ENCODE assay signal across 8 cellular contexts in the genomic region with DNA sequence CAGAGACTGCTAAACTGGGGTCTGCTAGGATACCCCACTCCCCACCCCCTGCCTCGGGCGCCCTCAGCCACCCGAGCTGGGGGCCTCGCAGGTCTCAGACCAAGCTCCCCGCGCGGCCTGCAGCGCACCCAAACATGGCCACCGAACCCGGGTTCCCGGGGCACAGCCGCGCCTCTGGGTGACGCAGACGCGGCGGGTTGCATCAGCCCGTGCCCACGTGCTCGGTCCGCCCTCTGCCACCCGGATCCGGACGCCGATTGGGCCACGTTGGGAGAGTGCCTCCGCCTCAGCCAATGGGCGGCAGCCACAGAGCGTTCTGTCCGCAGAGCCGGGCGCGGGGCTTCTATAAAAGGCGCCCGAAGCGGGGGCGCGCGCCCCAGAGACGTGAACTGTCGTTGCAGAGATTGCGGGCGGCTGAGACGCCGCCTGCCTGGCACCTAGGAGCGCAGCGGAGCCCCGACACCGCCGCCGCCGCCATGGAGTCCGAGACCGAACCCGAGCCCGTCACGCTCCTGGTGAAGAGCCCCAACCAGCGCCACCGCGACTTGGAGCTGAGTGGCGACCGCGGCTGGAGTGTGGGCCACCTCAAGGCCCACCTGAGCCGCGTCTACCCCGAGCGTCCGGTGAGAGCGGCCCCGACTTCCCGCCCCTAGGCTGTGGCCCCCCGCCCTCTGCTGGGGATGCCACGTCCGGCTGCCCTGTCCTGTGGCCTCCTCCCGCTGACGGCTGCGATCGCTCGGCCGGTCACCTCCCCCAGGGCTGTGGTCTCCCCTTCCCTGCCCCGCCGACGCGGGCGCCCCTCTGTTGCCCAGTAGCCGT. TPM values are rescaled to one million over a fixed set of nuclear protein-coding genes. Genes with fewer than 3 reads are reported as not detected.
A peak's percentile ranks its signal among the peaks of the same experiment; 100 is the strongest.
DNase-seq lines count a peak whose midpoint lies in the region; ATAC-seq and TF ChIP-seq lines count a peak whose summit lies in the region.

A gene with protein sequence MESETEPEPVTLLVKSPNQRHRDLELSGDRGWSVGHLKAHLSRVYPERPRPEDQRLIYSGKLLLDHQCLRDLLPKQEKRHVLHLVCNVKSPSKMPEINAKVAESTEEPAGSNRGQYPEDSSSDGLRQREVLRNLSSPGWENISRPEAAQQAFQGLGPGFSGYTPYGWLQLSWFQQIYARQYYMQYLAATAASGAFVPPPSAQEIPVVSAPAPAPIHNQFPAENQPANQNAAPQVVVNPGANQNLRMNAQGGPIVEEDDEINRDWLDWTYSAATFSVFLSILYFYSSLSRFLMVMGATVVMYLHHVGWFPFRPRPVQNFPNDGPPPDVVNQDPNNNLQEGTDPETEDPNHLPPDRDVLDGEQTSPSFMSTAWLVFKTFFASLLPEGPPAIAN (plus strand): TSS at position 374 of the 819 bp plus-strand sequence. CDS start 103 bp downstream, at position 477.

- intact Hi-C loops in Caco-2 (cut with micrococcal nuclease; ENCODE audit: unreplicated experiment) = loop anchor here (1.0 kb wide), 2 partner anchors 10 to 61 kb away; no protein-coding TSS in a partner anchor

- peaks cover 63% of the 10 kb centered on the region for H3K36me3 Mint-ChIP-seq in Caco-2 (ENCODE audit: insufficient read depth, unreplicated experiment)
- peaks cover 41% of the 10 kb centered on the region for H3K36me3 Mint-ChIP-seq in activated CD8-positive, alpha-beta memory T cell treated with anti-CD3 and anti-CD28 coated beads, Interleukin-2, amount 10 ng/mL, durations not matched to agents 7 days and 5 days

- peak within 1 kb of the TSS; percentile 100 for H3K4me3 Mint-ChIP-seq in Caco-2 (ENCODE audit: unreplicated experiment)
- peak within 1 kb of the TSS; percentile 92 for H3K4me3 Mint-ChIP-seq in activated CD8-positive, alpha-beta memory T cell treated with anti-CD3 and anti-CD28 coated beads, Interleukin-2, amount 10 ng/mL, durations not matched to agents 7 days and 5 days

- TF ChIP-seq CTCF in Caco-2 (IDR thresholded peaks at IDR 0.05; ENCODE audit: insufficient read depth in 1 of 2, low read depth in 1 of 2, low read length in 1 of 2, severe bottlenecking in 1 of 2, unreplicated experiment in 1 of 2) = peak; percentile 6 to 20

- H3K27me3 ChIP-seq in Caco-2 (replicated peaks; ENCODE audit: control insufficient read depth, insufficient read depth, low read length) = no peaks in the 10 kb centered on the region
- no peaks in the 10 kb centered on the region for H3K27me3 ChIP-seq in NT2/D1 (ENCODE audit: insufficient read depth, insufficient read length)
- no peaks in the 10 kb centered on the region for H3K27me3 ChIP-seq in endocrine pancreas (ENCODE audit: control insufficient read depth, insufficient read depth, low read length)

- ATAC-seq in GM21381 (IDR thresholded peaks at IDR 0.05; ENCODE audit: unreplicated experiment) = peak; percentile 85
- peak; percentile 93 for ATAC-seq in activated CD8-positive, alpha-beta memory T cell treated with anti-CD3 and anti-CD28 coated beads, Interleukin-2, amount 10 ng/mL, durations not matched to agents 7 days and 5 days

- CTCF ChIA-PET in Caco-2 (lab: Charles Lee) = interaction anchor here (1.0 to 1.7 kb wide), 3 partner anchors 10 to 71 kb away, joined by 4 to 6 read pairs (median 4); no protein-coding TSS in a partner anchor
- CTCF ChIA-PET in activated CD8-positive, alpha-beta memory T cell treated with anti-CD3 and anti-CD28 coated beads, Interleukin-2, amount 10 ng/mL, durations not matched to agents 7 days and 5 days (lab: Charles Lee) = interaction anchor here (1.0 to 2.4 kb wide), 3 partner anchors 13 to 65 kb away, joined by 4 to 8 read pairs (median 5); no protein-coding TSS in a partner anchor

- H3K27ac Mint-ChIP-seq in Caco-2 (ENCODE audit: unreplicated experiment) = peak within 1 kb of the TSS; percentile 99
- peak within 1 kb of the TSS; percentile 98 for H3K27ac Mint-ChIP-seq in activated CD8-positive, alpha-beta memory T cell treated with anti-CD3 and anti-CD28 coated beads, Interleukin-2, amount 10 ng/mL, durations not matched to agents 7 days and 5 days

- DNase-seq in Caco-2 = peak; percentile 99 to 100
- DNase-seq in HUDEP-2 (lab: John Stamatoyannopoulos, UW; ENCODE audit: unreplicated experiment in 76 of 76) = peak in 75 of 76 experiments; percentile 58 to 98 (median 95)
- peak; percentile 92 for DNase-seq in NT2/D1 (ENCODE audit: low read depth, low spot score)
- DNase-seq in activated CD8-positive, alpha-beta memory T cell treated with anti-CD3 and anti-CD28 coated beads, Interleukin-2, amount 10 ng/mL, durations not matched to agents 7 days and 5 days = peak; percentile 99
- DNase-seq in mesenteric fat pad (ENCODE audit: low spot score) = peak; percentile 100
- peak; percentile 97 for DNase-seq in stimulated activated CD8-positive, alpha-beta memory T cell treated with anti-CD3 and anti-CD28 coated beads, Interleukin-15, amount 100 ng/mL, for 24 hours (ENCODE audit: low read depth)

- H3K4me1 Mint-ChIP-seq in Caco-2 (ENCODE audit: low read depth, unreplicated experiment) = peaks cover 18% of the 10 kb centered on the region
- H3K4me1 Mint-ChIP-seq in activated CD8-positive, alpha-beta memory T cell treated with anti-CD3 and anti-CD28 coated beads, Interleukin-2, amount 10 ng/mL, durations not matched to agents 7 days and 5 days = peaks cover 39% of the 10 kb centered on the region

- H3K9ac ChIP-seq in NT2/D1 (ENCODE audit: insufficient read length, low read depth) = peak within 1 kb of the TSS; percentile 93
- peak within 1 kb of the TSS; percentile 88 for H3K9ac ChIP-seq in endocrine pancreas (ENCODE audit: control insufficient read depth, insufficient read depth, low read length)

- POLR2A ChIA-PET in Caco-2 (lab: Charles Lee) = interaction anchor here (0.6 to 1.7 kb wide), 14 partner anchors 10 to 93 kb away, joined by 3 to 18 read pairs (median 4); no protein-coding TSS in a partner anchor

- H3K4me1 ChIP-seq in Caco-2 = peaks cover 28% of the 10 kb centered on the region
- peaks cover 4% of the 10 kb centered on the region for H3K4me1 ChIP-seq in NT2/D1 (ENCODE audit: insufficient read depth, insufficient read length)
- H3K4me1 ChIP-seq in endocrine pancreas (ENCODE audit: control insufficient read depth, insufficient read depth, low read length) = peaks cover 17% of the 10 kb centered on the region

- H3K9me3 ChIP-seq in Caco-2 (no peaks in the 10 kb centered on the region), NT2/D1 (ENCODE audit: insufficient read depth, low read length) (no peaks in the 10 kb centered on the region), endocrine pancreas (ENCODE audit: control insufficient read depth, low read length) (no peaks in the 10 kb centered on the region)

- H3K9me3 Mint-ChIP-seq in Caco-2 (ENCODE audit: unreplicated experiment) = no peaks in the 10 kb centered on the region
- no peaks in the 10 kb centered on the region for H3K9me3 Mint-ChIP-seq in activated CD8-positive, alpha-beta memory T cell treated with anti-CD3 and anti-CD28 coated beads, Interleukin-2, amount 10 ng/mL, durations not matched to agents 7 days and 5 days (ENCODE audit: low read depth)

- H3K4me3 ChIP-seq in Caco-2 (ENCODE audit: low read depth, low read length) (peak within 1 kb of the TSS; percentile 81), NT2/D1 (ENCODE audit: insufficient read length, low read depth) (peak within 1 kb of the TSS; percentile 89), endocrine pancreas (ENCODE audit: control insufficient read depth, insufficient read depth, low read length) (peak within 1 kb of the TSS; percentile 99)

- BruUV-seq in Caco-2 (replicated peaks; lab: Mats Ljungman, UMichigan) = no TSS peak

- H3K36me3 ChIP-seq in Caco-2 (ENCODE audit: control insufficient read depth, insufficient read depth, low read length) (peaks cover 3% of the 10 kb centered on the region; the same call in 1 of the 2 replicates), NT2/D1 (ENCODE audit: insufficient read depth, insufficient read length, low read length) (peaks cover 42% of the 10 kb centered on the region), endocrine pancreas (ENCODE audit: control insufficient read depth, insufficient read depth, low read length) (peaks cover 3% of the 10 kb centered on the region)

- H3K27me3 Mint-ChIP-seq in Caco-2 (ENCODE audit: insufficient read depth, unreplicated experiment) = no peaks in the 10 kb centered on the region
- H3K27me3 Mint-ChIP-seq in activated CD8-positive, alpha-beta memory T cell treated with anti-CD3 and anti-CD28 coated beads, Interleukin-2, amount 10 ng/mL, durations not matched to agents 7 days and 5 days = no peaks in the 10 kb centered on the region

RNA-seq across cellular contexts. Expression of the gene that starts here (rescaled TPM):
- total RNA-seq in Caco-2 (2022) (240 and 296 TPM in 2 replicates), mesenteric fat pad (186 TPM)
- 100 to 1,000 TPM; 127 to 149 TPM for total RNA-seq in activated CD8-positive, alpha-beta memory T cell treated with anti-CD3 and anti-CD28 coated beads, Interleukin-2, amount 10 ng/mL, durations not matched to agents 7 days and 5 days

Comparison
In these comparisons a context has a peak if more than half of its experiments do, and no peak if none do; other contexts are left out.
1. Peak in every context shown above with its lines: DNase-seq, ATAC-seq and H3K4me3 ChIP-seq.